ENCODE assay signal across 8 cellular contexts in the genomic region with DNA sequence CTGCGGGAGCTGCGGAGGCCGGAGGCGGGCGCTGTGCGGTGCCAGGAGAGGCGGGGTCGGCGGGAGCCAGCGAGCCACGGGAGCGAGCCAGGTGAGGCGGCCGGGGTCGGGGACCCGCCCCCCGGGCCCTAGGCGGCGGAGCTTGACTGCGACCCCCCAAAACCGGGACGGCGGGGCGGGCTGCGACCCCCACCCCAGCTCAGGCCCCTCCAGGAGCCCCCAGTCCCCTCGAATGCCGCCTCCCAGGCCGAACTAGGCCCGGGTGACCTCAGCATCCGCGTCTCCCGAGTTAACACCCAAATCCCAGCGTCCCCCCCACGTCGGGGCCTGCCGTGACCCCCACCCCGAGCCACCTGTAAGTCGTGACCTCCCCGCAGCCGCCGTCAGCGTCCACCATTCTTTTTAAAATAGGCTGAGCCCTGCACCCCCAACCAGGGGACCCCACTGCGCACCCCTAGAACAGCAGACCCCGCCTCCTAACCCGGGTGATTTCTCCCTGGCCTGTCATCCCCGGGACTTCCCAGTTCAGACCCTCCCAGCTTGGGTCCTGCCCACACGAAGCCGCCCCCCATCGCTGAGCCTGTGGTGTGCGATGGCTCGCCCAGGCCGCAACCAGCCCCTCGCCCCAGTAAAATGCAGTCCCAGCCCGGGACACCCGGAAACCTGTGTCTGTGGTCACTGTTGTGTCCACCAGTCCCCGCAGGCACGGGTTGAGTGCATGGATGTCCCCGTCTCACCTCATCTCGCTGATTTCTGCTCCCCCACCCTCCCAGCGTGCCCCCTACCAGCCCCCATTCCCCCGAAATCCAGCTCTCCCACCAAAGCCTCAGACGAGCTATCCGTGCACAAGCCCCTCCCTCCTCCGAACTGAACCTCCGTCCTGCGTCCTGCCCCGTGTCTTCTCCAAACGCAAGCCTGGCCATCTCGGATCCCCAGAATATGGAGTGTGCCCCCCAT. TPM values are rescaled to one million over a fixed set of nuclear protein-coding genes. Genes with fewer than 3 reads are reported as not detected.
DNase-seq lines count a peak whose midpoint lies in the region; ATAC-seq and TF ChIP-seq lines count a peak whose summit lies in the region.

No MANE protein-coding gene starts in this region.

- no peak for TF ChIP-seq POLR2A in breast epithelium (IDR thresholded peaks at IDR 0.05)

- no peaks in the 10 kb centered on the region for H3K9me3 ChIP-seq in CD8-positive, alpha-beta T cell (ENCODE audit: low read length)
- H3K9me3 ChIP-seq in Panc1 (ENCODE audit: control insufficient read depth, insufficient read depth, low read depth, low read length) (no peaks in the 10 kb centered on the region), breast epithelium (no peaks in the 10 kb centered on the region)

- intact Hi-C loops in CD8-positive, alpha-beta T cell (cut with DNase I, micrococcal nuclease): loop anchor here (1.0 to 10.0 kb wide), 13 partner anchors 51 to 1644 kb away; partner anchors contain the start of genes HMG20B (in 2 of the 2), MFSD12 (in 2 of the 2), MRPL54 (in 2 of the 2) and APBA3 (in 1 of the 2)
- intact Hi-C loops in Panc1 (cut with micrococcal nuclease; ENCODE audit: unreplicated experiment) (no loop called here), breast epithelium (cut with DNase I; ENCODE audit: low total_unique reads) (no loop called here)

- peaks cover 8% of the 10 kb centered on the region for H3K36me3 ChIP-seq in CD8-positive, alpha-beta T cell (ENCODE audit: insufficient read depth, low read length)
- peaks cover 3% of the 10 kb centered on the region for H3K36me3 ChIP-seq in Panc1 (ENCODE audit: control insufficient read depth, insufficient read depth, low read length)
- H3K36me3 ChIP-seq in breast epithelium: no peaks in the 10 kb centered on the region

- no peak for ATAC-seq in CD8-positive, alpha-beta T cell
- peak; percentile 23 for ATAC-seq in GM21576 (IDR thresholded peaks at IDR 0.05; ENCODE audit: unreplicated experiment)
- no peak for ATAC-seq in Panc1

- peak overlapping the region; percentile 88 for H3K27ac Mint-ChIP-seq in CD8-positive, alpha-beta T cell

- peak overlapping the region; percentile 76 for H3K4me3 ChIP-seq in CD8-positive, alpha-beta T cell (ENCODE audit: low read depth, low read length)
- H3K4me3 ChIP-seq in Panc1 (ENCODE audit: low read depth in 2 of 2, low read length in 2 of 2) (peak overlapping the region; percentile 72 to 73), breast epithelium (peak overlapping the region; percentile 86 to 100 (median 91))

- POLR2A ChIA-PET in CD8-positive, alpha-beta T cell (lab: Charles Lee): interaction anchor here (1.1 kb wide), 1 partner anchor 51 kb away, joined by 6 read pairs; the partner anchor contains the start of gene MFSD12
- POLR2A ChIA-PET in Panc1 (lab: Charles Lee): no interaction called here

- no peak for TF ChIP-seq CTCF in CD8-positive, alpha-beta T cell (IDR thresholded peaks at IDR 0.05)
- TF ChIP-seq CTCF in Panc1 (IDR thresholded peaks at IDR 0.05) (no peak), breast epithelium (IDR thresholded peaks at IDR 0.05) (no peak)

- peak overlapping the region; percentile 97 for H3K27ac ChIP-seq in CD8-positive, alpha-beta T cell (ENCODE audit: low read depth, low read length)
- H3K27ac ChIP-seq in Panc1 (ENCODE audit: low read length): peak overlapping the region; percentile 75
- peak overlapping the region; percentile 95 to 98 for H3K27ac ChIP-seq in breast epithelium
- peak overlapping the region; percentile 86 for H3K27ac ChIP-seq in layer of hippocampus (ENCODE audit: low read depth, low read length)

- H3K36me3 Mint-ChIP-seq in CD8-positive, alpha-beta T cell: peaks cover 32% of the 10 kb centered on the region

- H3K4me1 ChIP-seq in CD8-positive, alpha-beta T cell (ENCODE audit: insufficient read depth, low read length): peaks cover 32% of the 10 kb centered on the region
- H3K4me1 ChIP-seq in Panc1 (ENCODE audit: control insufficient read depth, insufficient read depth, low read length) (no peaks in the 10 kb centered on the region; the same call in 1 of the 2 replicates), breast epithelium (peaks cover 0 to 9% of the 10 kb centered on the region in 2 donors)

- BruUV-seq in Panc1 (replicated peaks; lab: Mats Ljungman, UMichigan): no TSS peak

- no peaks in the 10 kb centered on the region for H3K27me3 Mint-ChIP-seq in CD8-positive, alpha-beta T cell (ENCODE audit: low read depth)

- CTCF ChIA-PET in CD8-positive, alpha-beta T cell (lab: Charles Lee): no interaction called here
- CTCF ChIA-PET in Panc1 (lab: Charles Lee): no interaction called here

- H3K9me3 Mint-ChIP-seq in CD8-positive, alpha-beta T cell: no peaks in the 10 kb centered on the region

- no peaks in the 10 kb centered on the region for H3K27me3 ChIP-seq in CD8-positive, alpha-beta T cell (ENCODE audit: insufficient read depth, low read length)
- H3K27me3 ChIP-seq in Panc1 (ENCODE audit: control insufficient read depth, insufficient read depth, low read length) (no peaks in the 10 kb centered on the region), breast epithelium (no peaks in the 10 kb centered on the region), layer of hippocampus (ENCODE audit: control insufficient read depth, insufficient read depth, low read length) (no peaks in the 10 kb centered on the region)

- peak in 5 of 7 experiments; percentile 12 to 59 (median 48) for DNase-seq in CD8-positive, alpha-beta T cell
- DNase-seq in Panc1 (ENCODE audit: low read depth, low spot score): no peak
- DNase-seq in breast epithelium (ENCODE audit: low spot score in 2 of 2): peak in 1 of 2 donors; percentile 43
- DNase-seq in stimulated activated CD8-positive, alpha-beta memory T cell treated with anti-CD3 and anti-CD28 coated beads, Interleukin-4, amount 100 ng/mL, for 48 hours: peak; percentile 49
- no peak for DNase-seq in KG1 (lab: John Stamatoyannopoulos, UW)
- DNase-seq in NCI-H446 treated with DMSO at 0.1 percent for 48 hours (lab: John Stamatoyannopoulos, UW): no peak

- H3K4me1 Mint-ChIP-seq in CD8-positive, alpha-beta T cell (ENCODE audit: low read depth): peaks cover 48% of the 10 kb centered on the region

- H3K4me3 Mint-ChIP-seq in CD8-positive, alpha-beta T cell: peak overlapping the region; percentile 85

- in situ Hi-C loops in Panc1 (cut with HindIII; ENCODE audit: low pct_unique_long_range_greater_than_20kb, low sequenced_read_pairs): no loop called here

RNA-seq across cellular contexts. Expression of gene FZR1, which starts 0.6 kb away (rescaled TPM):
- 100 to 1,000 TPM; 130 to 142 TPM for total RNA-seq in CD8-positive, alpha-beta T cell
- total RNA-seq in Panc1 (2021; ENCODE audit: unreplicated experiment): 48.7 TPM
- 50.4 TPM for polyA plus RNA-seq in Panc1 (2012; ENCODE audit: insufficient read length)
- 10 to 100 TPM; 15.8 to 28.7 (median 26.5) TPM for total RNA-seq in breast epithelium

RNA-seq across cellular contexts. Expression of gene DOHH, which starts 6.2 kb away (rescaled TPM):
- total RNA-seq in CD8-positive, alpha-beta T cell: 1 to 10 TPM; 3.4 to 3.9 TPM
- total RNA-seq in Panc1 (2021; ENCODE audit: unreplicated experiment): 24.9 TPM
- polyA plus RNA-seq in Panc1 (2012; ENCODE audit: insufficient read length): 38.2 TPM
- total RNA-seq in breast epithelium: 10 to 100 TPM; 11.6 to 13.4 (median 12.2) TPM

RNA-seq across cellular contexts. Expression of gene SMIM44, which starts 23.4 kb away (rescaled TPM):
- total RNA-seq in CD8-positive, alpha-beta T cell: not detected
- total RNA-seq in Panc1 (2021; ENCODE audit: unreplicated experiment) (not detected), breast epithelium (not detected)
- polyA plus RNA-seq in Panc1 (2012; ENCODE audit: insufficient read length): not detected

RNA-seq across cellular contexts. Expression of gene SMIM24, which starts 26.3 kb away (rescaled TPM):
- total RNA-seq in CD8-positive, alpha-beta T cell: under 1 TPM in 1 of 2 experiments, not detected in 1; 0.56 TPM
- total RNA-seq in Panc1 (2021; ENCODE audit: unreplicated experiment) (0.28 TPM), breast epithelium (1 to 10 TPM in 2 of 3 donors, not detected in 1; 2.0 to 6.7 TPM)
- not detected for polyA plus RNA-seq in Panc1 (2012; ENCODE audit: insufficient read length)

RNA-seq across cellular contexts. Expression of gene TEKTIP1, which starts 32.3 kb away (rescaled TPM):
- 1 to 10 TPM; 5.2 to 6.4 TPM for total RNA-seq in CD8-positive, alpha-beta T cell
- total RNA-seq in Panc1 (2021; ENCODE audit: unreplicated experiment) (not detected), breast epithelium (1 to 10 TPM in 1 of 3 donors, not detected in 2; 2.0 TPM)
- polyA plus RNA-seq in Panc1 (2012; ENCODE audit: insufficient read length): 8.4 TPM

Comparison
In these comparisons a context has a peak if more than half of its experiments do, and no peak if none do; other contexts are left out.
1. DNase-seq: peak in CD8-positive, alpha-beta T cell (5 of 7) and stimulated activated CD8-positive, alpha-beta memory T cell treated with anti-CD3 and anti-CD28 coated beads, Interleukin-4, amount 100 ng/mL, for 48 hours (single experiment); none in Panc1 (single experiment), KG1 (single experiment) and NCI-H446 treated with DMSO at 0.1 percent for 48 hours (single experiment).
2. intact Hi-C loops: an anchor here in CD8-positive, alpha-beta T cell (1.0 to 10.0 kb wide); none called in Panc1 and breast epithelium.
3. Peak in every context shown above with its lines, with median percentiles within 50 percentile points of each other: H3K27ac ChIP-seq and H3K4me3 ChIP-seq.